ENCODE assay signal across 31 cellular contexts in the genomic region with DNA sequence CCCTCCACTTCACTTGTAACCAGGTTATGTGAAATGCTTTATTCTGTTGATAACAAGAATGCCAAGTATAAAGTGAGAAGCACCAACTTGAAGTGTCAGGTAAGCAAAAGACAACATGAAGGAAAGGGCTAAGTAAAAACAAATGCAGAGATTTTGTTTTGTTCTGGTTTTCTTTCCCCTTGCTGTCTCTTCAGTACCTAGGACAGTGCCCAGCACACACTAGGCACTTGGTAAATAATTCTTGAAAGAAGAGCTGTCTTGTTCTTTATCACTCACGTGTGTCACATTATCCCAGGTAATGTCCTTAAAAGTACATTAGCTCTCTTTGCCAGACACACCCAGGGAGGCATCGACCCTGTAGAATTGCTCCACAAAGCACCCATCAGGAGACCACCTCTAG.
"Had no signal": no experiment of that assay in that cellular context is flagged by ENCODE, and none has a peak within 500 bp of the region (broad histone marks: within the 10 kb centered on the region; RNA-seq: fewer than 3 reads in every experiment).

No MANE protein-coding gene starts in this region.

- H3K4me1 ChIP-seq: adrenal gland, body of pancreas, esophagus muscularis mucosa, foreskin keratinocyte, gastrocnemius medialis, heart left ventricle had no signal

- H3K27ac ChIP-seq: adrenal gland, body of pancreas, esophagus muscularis mucosa, foreskin keratinocyte, gastrocnemius medialis, heart left ventricle, WERI-Rb-1 had no signal

- H3K4me3 ChIP-seq: adrenal gland, body of pancreas, esophagus muscularis mucosa, gastrocnemius medialis, heart left ventricle had no signal

- H3K9me3 ChIP-seq: adrenal gland, body of pancreas, esophagus muscularis mucosa, gastrocnemius medialis, heart left ventricle had no signal

- H3K36me3 ChIP-seq: adrenal gland, esophagus muscularis mucosa, gastrocnemius medialis, heart left ventricle, WERI-Rb-1 had no signal

- ATAC-seq: activated CD4-positive, CD25-positive, alpha-beta regulatory T cell treated with anti-CD3 and anti-CD28 coated beads, Interleukin-2, amount 50 U/mL, for 24 hours; activated CD8-positive, alpha-beta T cell treated with anti-CD3 and anti-CD28 coated beads for 36 hours; activated naive CD8-positive, alpha-beta T cell treated with anti-CD3 and anti-CD28 coated beads, Interleukin-2, amount 50 U/mL, for 24 hours; body of pancreas; effector memory CD8-positive, alpha-beta T cell; foreskin keratinocyte; gastrocnemius medialis; heart left ventricle; T-helper 17 cell had no signal

- DNase-seq: activated B cell treated with CpG ODN at 0.5 μM for 24 hours; activated CD4-positive, alpha-beta T cell treated with anti-CD3 and anti-CD28 coated beads for 48 hours; activated CD4-positive, alpha-beta T cell treated with anti-CD3 and anti-CD28 coated beads, Interleukin-2, amount 50 U/mL, for 1 hour; activated CD4-positive, alpha-beta T cell treated with anti-CD3 and anti-CD28 coated beads, Interleukin-2, amount 50 U/mL, for 48 hours; activated CD8-positive, alpha-beta memory T cell treated with anti-CD3 and anti-CD28 coated beads for 24 hours; activated CD8-positive, alpha-beta T cell treated with anti-CD3 and anti-CD28 coated beads for 36 hours; activated effector memory CD4-positive, alpha-beta T cell treated with anti-CD3 and anti-CD28 coated beads, Interleukin-2, amount 50 U/mL, for 16 hours; activated naive CD4-positive, alpha-beta T cell treated with anti-CD3 and anti-CD28 coated beads for 36 hours; activated naive CD8-positive, alpha-beta T cell treated with anti-CD3 and anti-CD28 coated beads for 36 hours; activated naive CD8-positive, alpha-beta T cell treated with anti-CD3 and anti-CD28 coated beads, Interleukin-2, amount 50 U/mL, for 24 hours; activated T-cell treated with anti-CD3 and anti-CD28 coated beads, Interleukin-2, amount 50 U/mL, for 1 hour; activated T-cell treated with anti-CD3 and anti-CD28 coated beads, Interleukin-2, amount 50 U/mL, for 48 hours; adrenal gland; amygdala; aorta; body of pancreas; caudate nucleus; cortex of kidney; dermis blood vessel endothelial cell; effector CD4-positive, alpha-beta T cell; effector memory CD8-positive, alpha-beta T cell; erythroblast; foreskin keratinocyte; gastrocnemius medialis; glutamatergic neuron; heart left ventricle; T-helper 17 cell; T1000; WERI-Rb-1 had no signal

- H3K27me3 ChIP-seq: adrenal gland, body of pancreas, esophagus muscularis mucosa, foreskin keratinocyte, gastrocnemius medialis had no signal
